In genomic region chr12:128767518-128767917, GRCh38 we compare ENCODE assay signal across 16 cellular contexts. TPM values are rescaled to one million over a fixed set of nuclear protein-coding genes. Genes with fewer than 3 reads are reported as not detected.
DNase-seq lines count a peak whose midpoint lies in the region; ATAC-seq and TF ChIP-seq lines count a peak whose summit lies in the region.
"Had no signal": no experiment of that assay in that cellular context is flagged by ENCODE, and none has a peak within 500 bp of the region (broad histone marks: within the 10 kb centered on the region; RNA-seq: fewer than 3 reads in every experiment).

No MANE protein-coding gene starts in this region.

- H3K36me3 Mint-ChIP-seq in central memory CD8-positive, alpha-beta T cell (ENCODE audit: insufficient read depth): peaks cover 3% of the 10 kb centered on the region
- H3K36me3 Mint-ChIP-seq in neural progenitor cell: no peaks in the 10 kb centered on the region
- H3K36me3 Mint-ChIP-seq: CD4-positive, CD25-positive, alpha-beta regulatory T cell; IgD-negative memory B cell had no signal

- peaks cover 6% of the 10 kb centered on the region for H3K27me3 ChIP-seq in H7 (ENCODE audit: control insufficient read depth, insufficient read depth, low read length)
- H3K27me3 ChIP-seq in iPS-20b (ENCODE audit: insufficient read depth, low read length): peaks cover 29% of the 10 kb centered on the region; the same call in 1 of the 2 replicates
- peaks cover 8% of the 10 kb centered on the region for H3K27me3 ChIP-seq in neural progenitor cell
- no peaks in the 10 kb centered on the region for H3K27me3 ChIP-seq in thyroid gland
- H3K27me3 ChIP-seq: BLaER1 treated with 17β-estradiol and CSF1 and Interleukin-3, amounts not matched to agents 10 nM and 100 nM had no signal

- H3F3A ChIP-seq in neural progenitor cell (ENCODE audit: low read depth): peaks cover 3% of the 10 kb centered on the region

- ATAC-seq in central memory CD8-positive, alpha-beta T cell (replicated peaks; ENCODE audit: extremely low read depth, poor library complexity, severe bottlenecking): no peak
- no peak for ATAC-seq in HG02870 (IDR thresholded peaks at IDR 0.05; ENCODE audit: unreplicated experiment)
- ATAC-seq: HCT116 had no signal

- intact Hi-C loops in cardiac septum (cut with DNase I): no loop called here
- intact Hi-C loops in thyroid gland (cut with DNase I): no loop called here

- no peaks in the 10 kb centered on the region for H3K9me3 Mint-ChIP-seq in central memory CD8-positive, alpha-beta T cell
- no peaks in the 10 kb centered on the region for H3K9me3 Mint-ChIP-seq in neural progenitor cell

- H3K9ac ChIP-seq in iPS-20b (ENCODE audit: low read depth, low read length): no peak overlapping the region
- no peak overlapping the region for H3K9ac ChIP-seq in neural progenitor cell
- H3K9ac ChIP-seq: BLaER1 treated with 17β-estradiol and CSF1 and Interleukin-3, amounts not matched to agents 10 nM and 100 nM had no signal

- H3K27ac Mint-ChIP-seq in central memory CD8-positive, alpha-beta T cell (ENCODE audit: low read depth): peak overlapping the region; percentile 67
- no peak overlapping the region for H3K27ac Mint-ChIP-seq in neural progenitor cell

- H3K79me2 ChIP-seq in neural progenitor cell (ENCODE audit: low read depth): no peaks in the 10 kb centered on the region

- peak; percentile 58 for DNase-seq in H7
- no peak for DNase-seq in central memory CD8-positive, alpha-beta T cell (ENCODE audit: low spot score in 2 of 2)
- DNase-seq in neural progenitor cell (ENCODE audit: low spot score): peak; percentile 27
- DNase-seq in cardiac septum (ENCODE audit: low spot score): no peak
- DNase-seq in NCI-H1105 treated with DMSO at 0.1 percent for 48 hours (lab: John Stamatoyannopoulos, UW): no peak
- DNase-seq in thyroid gland: no peak
- DNase-seq: 8988T; CD4-positive, CD25-positive, alpha-beta regulatory T cell; DMS53; GF-D8; GOT3 had no signal

- no peak overlapping the region for H3K4me3 Mint-ChIP-seq in central memory CD8-positive, alpha-beta T cell
- no peak overlapping the region for H3K4me3 Mint-ChIP-seq in neural progenitor cell
- H3K4me3 Mint-ChIP-seq: IgD-negative memory B cell had no signal

- H3K27me3 Mint-ChIP-seq in central memory CD8-positive, alpha-beta T cell: peaks cover 9% of the 10 kb centered on the region
- peaks cover 12% of the 10 kb centered on the region for H3K27me3 Mint-ChIP-seq in neural progenitor cell (ENCODE audit: insufficient read depth, low read depth)

- 37 to 43% methylated on average over 9 of the region's 9 CpGs for WGBS in thyroid gland, 2 donors

- no peaks in the 10 kb centered on the region for H3K9me3 ChIP-seq in iPS-20b (ENCODE audit: insufficient read depth, low read depth, low read length)
- no peaks in the 10 kb centered on the region for H3K9me3 ChIP-seq in neural progenitor cell (ENCODE audit: low read depth)
- H3K9me3 ChIP-seq in thyroid gland: no peaks in the 10 kb centered on the region
- H3K9me3 ChIP-seq: BLaER1 treated with 17β-estradiol and CSF1 and Interleukin-3, amounts not matched to agents 10 nM and 100 nM had no signal

- peak overlapping the region; percentile 89 for H2AFZ ChIP-seq in neural progenitor cell (replicated peaks)

- no peak for TF ChIP-seq CTCF in neural progenitor cell (IDR thresholded peaks at IDR 0.05)
- TF ChIP-seq CTCF in thyroid gland (IDR thresholded peaks at IDR 0.05): no peak

- H3K4me1 ChIP-seq in iPS-20b (ENCODE audit: insufficient read depth, low read length) (peaks cover 6% of the 10 kb centered on the region; the same call in 1 of the 2 replicates), neural progenitor cell (peaks cover 13% of the 10 kb centered on the region), thyroid gland (no peaks in the 10 kb centered on the region)
- H3K4me1 ChIP-seq: BLaER1 treated with 17β-estradiol and CSF1 and Interleukin-3, amounts not matched to agents 10 nM and 100 nM had no signal

- H3K27ac ChIP-seq in iPS-20b (ENCODE audit: low read length) (no peak overlapping the region), neural progenitor cell (no peak overlapping the region), thyroid gland (no peak overlapping the region)
- H3K27ac ChIP-seq: BLaER1 treated with 17β-estradiol and CSF1 and Interleukin-3, amounts not matched to agents 10 nM and 100 nM had no signal

- no peak for TF ChIP-seq POLR2A in thyroid gland (IDR thresholded peaks at IDR 0.05)

- H3K4me3 ChIP-seq in H7 (ENCODE audit: insufficient read depth, low read depth, low read length): peak overlapping the region; percentile 7; the same call in 1 of the 2 replicates
- peak overlapping the region; percentile 59; the same call in 1 of the 2 replicates for H3K4me3 ChIP-seq in iPS-20b (ENCODE audit: low read length)
- H3K4me3 ChIP-seq in neural progenitor cell: no peak overlapping the region
- no peak overlapping the region for H3K4me3 ChIP-seq in thyroid gland (replicated peaks in 1 of 3)
- H3K4me3 ChIP-seq: BLaER1 treated with 17β-estradiol and CSF1 and Interleukin-3, amounts not matched to agents 10 nM and 100 nM had no signal

- no peaks in the 10 kb centered on the region for H3K36me3 ChIP-seq in H7 (replicated peaks; ENCODE audit: control insufficient read depth, insufficient read depth, low read length)
- H3K36me3 ChIP-seq in iPS-20b (ENCODE audit: insufficient read depth, low read depth, low read length): no peaks in the 10 kb centered on the region
- H3K36me3 ChIP-seq in neural progenitor cell: no peaks in the 10 kb centered on the region
- no peaks in the 10 kb centered on the region for H3K36me3 ChIP-seq in thyroid gland
- H3K36me3 ChIP-seq: BLaER1 treated with 17β-estradiol and CSF1 and Interleukin-3, amounts not matched to agents 10 nM and 100 nM had no signal

- H4K20me1 ChIP-seq in neural progenitor cell (ENCODE audit: low read depth): no peaks in the 10 kb centered on the region
- H4K20me1 ChIP-seq: BLaER1 treated with 17β-estradiol and CSF1 and Interleukin-3, amounts not matched to agents 10 nM and 100 nM had no signal

- peaks cover 20% of the 10 kb centered on the region for H3K4me1 Mint-ChIP-seq in central memory CD8-positive, alpha-beta T cell
- peaks cover 24% of the 10 kb centered on the region for H3K4me1 Mint-ChIP-seq in neural progenitor cell
- H3K4me1 Mint-ChIP-seq: CD4-positive, CD25-positive, alpha-beta regulatory T cell; IgD-negative memory B cell had no signal

- peak overlapping the region; percentile 54 for H3K4me2 ChIP-seq in neural progenitor cell
- H3K4me2 ChIP-seq: BLaER1 treated with 17β-estradiol and CSF1 and Interleukin-3, amounts not matched to agents 10 nM and 100 nM had no signal

RNA-seq across cellular contexts. Expression of gene SLC15A4, which starts 56.2 kb away (rescaled TPM):
- total RNA-seq in H7 (2014; rRNA removed; shearing (Covaris generic)): 32.8 and 35.0 TPM in 2 replicates
- total RNA-seq in neural progenitor cell (ENCODE audit: low replicate concordance) (42.3 and 45.7 TPM in 2 replicates), cardiac septum (15.8 TPM), thyroid gland (10 to 100 TPM; 40.4 to 55.6 (median 43.9) TPM)

Comparison
In these comparisons a context has a peak if more than half of its experiments do, and no peak if none do; other contexts are left out.
1. DNase-seq: peak in H7 (single experiment) and neural progenitor cell (single experiment); none in central memory CD8-positive, alpha-beta T cell (0 of 2), cardiac septum (single experiment), NCI-H1105 treated with DMSO at 0.1 percent for 48 hours (single experiment) and thyroid gland (0 of 2).
2. H3K4me3 ChIP-seq: peak in H7 (single experiment) and iPS-20b (single experiment); none in neural progenitor cell (single experiment) and thyroid gland (0 of 3).